1 cellular context compared by ENCODE assay signal in genomic region chr10:75402486-75403143, GRCh38.
TF ChIP-seq lines count a peak whose summit lies in the region.

No MANE protein-coding gene starts in this region.

TF ChIP-seq in K562, 482 proteins besides CTCF, POLR2A, EP300 and RAD21 (continued from another document):
- TF ChIP-seq PKNOX1 (IDR thresholded peaks at IDR 0.05) (peak; percentile 92), PRMT5 (CRISPR knock-in tag; IDR thresholded peaks at IDR 0.05) (no peak), KDM1A (IDR thresholded peaks at IDR 0.05) (peak; percentile 54 to 65; a peak in 2 of 4 replicates), ZNF655 (CRISPR knock-in tag; IDR thresholded peaks at IDR 0.05) (no peak), ZNF512 (tag; IDR thresholded peaks at IDR 0.05) (peak; percentile 55; the same call in 1 of the 2 replicates)
TF ChIP-seq in K562: peak in this region for 6.
